ENCODE assay signal across 8 cellular contexts in genomic region chr6:52416629-52417151, GRCh38. TPM values are rescaled to one million over a fixed set of nuclear protein-coding genes. Genes with fewer than 3 reads are reported as not detected.
A peak's percentile ranks its signal among the peaks of the same experiment; 100 is the strongest.
DNase-seq lines count a peak whose midpoint lies in the region; ATAC-seq and TF ChIP-seq lines count a peak whose summit lies in the region.

No MANE protein-coding gene starts in this region.

- H3K27me3 Mint-ChIP-seq in CD8-positive, alpha-beta memory T cell: peaks cover 0 to 3% of the 10 kb centered on the region in 2 donors
- H3K27me3 Mint-ChIP-seq in activated CD8-positive, alpha-beta T cell treated with anti-CD3 and anti-CD28 coated beads, Interleukin-2, amount 10 ng/mL, durations not matched to agents 7 days and 5 days (ENCODE audit: low read depth): no peaks in the 10 kb centered on the region
- peaks cover 16% of the 10 kb centered on the region for H3K27me3 Mint-ChIP-seq in activated CD4-positive, alpha-beta memory T cell treated with anti-CD3 and anti-CD28 coated beads, Interleukin-2, amount 10 ng/mL, durations not matched to agents 7 days and 5 days

- ATAC-seq in activated CD8-positive, alpha-beta T cell treated with anti-CD3 and anti-CD28 coated beads, Interleukin-2, amount 10 ng/mL, durations not matched to agents 7 days and 5 days: no peak
- ATAC-seq in left ventricle myocardium superior: peak; percentile 40
- ATAC-seq in gastrocnemius medialis: peak; percentile 23 to 31

- WGBS in GM23248 (ENCODE audit: low coverage in 1 of 2, low lambda C conversion rate in 2 of 2, missing lambda C conversion rate in 2 of 2), 2 experiments: 0% methylated on average over 1 of the region's 1 CpG

- H3K4me3 ChIP-seq in CD8-positive, alpha-beta memory T cell (ENCODE audit: low read length): no peak overlapping the region
- H3K4me3 ChIP-seq in GM23248 (no peak overlapping the region), gastrocnemius medialis (no peak overlapping the region)

- H3K9me3 Mint-ChIP-seq in CD8-positive, alpha-beta memory T cell: no peaks in the 10 kb centered on the region
- H3K9me3 Mint-ChIP-seq in activated CD8-positive, alpha-beta T cell treated with anti-CD3 and anti-CD28 coated beads, Interleukin-2, amount 10 ng/mL, durations not matched to agents 7 days and 5 days (ENCODE audit: insufficient read depth): no peaks in the 10 kb centered on the region
- no peaks in the 10 kb centered on the region for H3K9me3 Mint-ChIP-seq in activated CD4-positive, alpha-beta memory T cell treated with anti-CD3 and anti-CD28 coated beads, Interleukin-2, amount 10 ng/mL, durations not matched to agents 7 days and 5 days

- peaks cover 54% of the 10 kb centered on the region for H3F3A ChIP-seq in GM23248 (ENCODE audit: insufficient read depth)

- peak; percentile 81 to 90 (median 83) for TF ChIP-seq CTCF in gastrocnemius medialis (IDR thresholded peaks at IDR 0.05 in 4 of 5, conservative IDR thresholded peaks at IDR 0.05 in 1 of 5)

- peaks cover 14 to 27% (median 22%) of the 10 kb centered on the region in 3 donors for H3K4me1 Mint-ChIP-seq in CD8-positive, alpha-beta memory T cell
- H3K4me1 Mint-ChIP-seq in activated CD8-positive, alpha-beta T cell treated with anti-CD3 and anti-CD28 coated beads, Interleukin-2, amount 10 ng/mL, durations not matched to agents 7 days and 5 days (ENCODE audit: low read depth): peaks cover 30% of the 10 kb centered on the region
- H3K4me1 Mint-ChIP-seq in activated CD4-positive, alpha-beta memory T cell treated with anti-CD3 and anti-CD28 coated beads, Interleukin-2, amount 10 ng/mL, durations not matched to agents 7 days and 5 days: peaks cover 23% of the 10 kb centered on the region

- H3K9me2 ChIP-seq in GM23248 (ENCODE audit: insufficient read depth): no peaks in the 10 kb centered on the region

- in situ Hi-C loops in GM23248 (cut with MboI): loop anchor here (10.0 kb wide), 1 partner anchor 178 kb away; no protein-coding TSS in a partner anchor
- in situ Hi-C loops in gastrocnemius medialis (cut with MboI; ENCODE audit: low sequenced_read_pairs in 4 of 4): loop anchor here (5.0 to 25.0 kb wide), 7 partner anchors 78 to 571 kb away; partner anchors contain the start of genes GSTA4 (in 2 of the 4) and MCM3 (in 1 of the 4)

- peak in 4 of 5 donors; percentile 16 to 71 (median 62) for DNase-seq in CD8-positive, alpha-beta memory T cell
- DNase-seq in GM23248 (peak; percentile 80), NCI-H2227 treated with DMSO at 0.1 percent for 48 hours (lab: John Stamatoyannopoulos, UW) (peak; percentile 5), left ventricle myocardium superior (no peak), gastrocnemius medialis (no peak), islet precursor cell (no peak)
- DNase-seq in activated CD8-positive, alpha-beta T cell treated with anti-CD3 and anti-CD28 coated beads, Interleukin-2, amount 10 ng/mL, durations not matched to agents 7 days and 5 days: peak; percentile 69
- no peak for DNase-seq in activated CD4-positive, alpha-beta memory T cell treated with anti-CD3 and anti-CD28 coated beads, Interleukin-2, amount 10 ng/mL, durations not matched to agents 7 days and 5 days

- H3K27me3 ChIP-seq in CD8-positive, alpha-beta memory T cell (ENCODE audit: insufficient read depth, low read length, poor library complexity, severe bottlenecking): no peaks in the 10 kb centered on the region
- H3K27me3 ChIP-seq in GM23248 (replicated peaks; ENCODE audit: insufficient read depth) (no peaks in the 10 kb centered on the region), gastrocnemius medialis (no peaks in the 10 kb centered on the region)

- TF ChIP-seq POLR2A in gastrocnemius medialis (IDR thresholded peaks at IDR 0.05): no peak

- H2AFZ ChIP-seq in GM23248: no peak overlapping the region

- H3K4me2 ChIP-seq in GM23248 (ENCODE audit: unreplicated experiment): peak overlapping the region; percentile 36

- H3K36me3 ChIP-seq in CD8-positive, alpha-beta memory T cell (ENCODE audit: insufficient read depth, low read length): no peaks in the 10 kb centered on the region
- H3K36me3 ChIP-seq in GM23248 (ENCODE audit: low read depth) (no peaks in the 10 kb centered on the region), gastrocnemius medialis (no peaks in the 10 kb centered on the region)

- H3K4me3 Mint-ChIP-seq in CD8-positive, alpha-beta memory T cell: peak overlapping the region in 2 of 7 donors; percentile 41 to 79
- H3K4me3 Mint-ChIP-seq in activated CD8-positive, alpha-beta T cell treated with anti-CD3 and anti-CD28 coated beads, Interleukin-2, amount 10 ng/mL, durations not matched to agents 7 days and 5 days: no peak overlapping the region
- H3K4me3 Mint-ChIP-seq in activated CD4-positive, alpha-beta memory T cell treated with anti-CD3 and anti-CD28 coated beads, Interleukin-2, amount 10 ng/mL, durations not matched to agents 7 days and 5 days: no peak overlapping the region

- POLR2A ChIA-PET in CD8-positive, alpha-beta memory T cell (lab: Charles Lee): no interaction called here
- POLR2A ChIA-PET in activated CD8-positive, alpha-beta T cell treated with anti-CD3 and anti-CD28 coated beads, Interleukin-2, amount 10 ng/mL, durations not matched to agents 7 days and 5 days (lab: Charles Lee): interaction anchor here (0.6 to 2.0 kb wide), 2 partner anchors 198 to 247 kb away, joined by 3 to 5 read pairs; no protein-coding TSS in a partner anchor
- POLR2A ChIA-PET in activated CD4-positive, alpha-beta memory T cell treated with anti-CD3 and anti-CD28 coated beads, Interleukin-2, amount 10 ng/mL, durations not matched to agents 7 days and 5 days (lab: Charles Lee): no interaction called here

- CTCF ChIA-PET in CD8-positive, alpha-beta memory T cell (lab: Charles Lee): interaction anchor here (0.6 to 5.7 kb wide), 12 partner anchors 8 to 248 kb away, joined by 3 to 40 read pairs (median 5); partner anchors contain the start of genes MCM3 and TRAM2
- CTCF ChIA-PET in activated CD8-positive, alpha-beta T cell treated with anti-CD3 and anti-CD28 coated beads, Interleukin-2, amount 10 ng/mL, durations not matched to agents 7 days and 5 days (lab: Charles Lee): interaction anchor here (0.6 to 11.2 kb wide), 21 partner anchors 9 to 256 kb away, joined by 3 to 96 read pairs (median 5); partner anchors contain the start of genes MCM3 and TRAM2
- CTCF ChIA-PET in activated CD4-positive, alpha-beta memory T cell treated with anti-CD3 and anti-CD28 coated beads, Interleukin-2, amount 10 ng/mL, durations not matched to agents 7 days and 5 days (lab: Charles Lee): interaction anchor here (1.0 to 5.0 kb wide), 11 partner anchors 9 to 248 kb away, joined by 3 to 44 read pairs (median 8); partner anchors contain the start of genes MCM3 and PAQR8

- no peaks in the 10 kb centered on the region for H4K20me1 ChIP-seq in GM23248 (ENCODE audit: insufficient read depth)

- H3K27ac Mint-ChIP-seq in CD8-positive, alpha-beta memory T cell: peak overlapping the region in 3 of 8 donors; percentile 21 to 44 (median 40)
- H3K27ac Mint-ChIP-seq in activated CD8-positive, alpha-beta T cell treated with anti-CD3 and anti-CD28 coated beads, Interleukin-2, amount 10 ng/mL, durations not matched to agents 7 days and 5 days: no peak overlapping the region
- no peak overlapping the region for H3K27ac Mint-ChIP-seq in activated CD4-positive, alpha-beta memory T cell treated with anti-CD3 and anti-CD28 coated beads, Interleukin-2, amount 10 ng/mL, durations not matched to agents 7 days and 5 days

- H3K9me3 ChIP-seq in CD8-positive, alpha-beta memory T cell (ENCODE audit: low read length): no peaks in the 10 kb centered on the region
- H3K9me3 ChIP-seq in GM23248 (ENCODE audit: low read depth): no peaks in the 10 kb centered on the region
- H3K9me3 ChIP-seq in gastrocnemius medialis: no peaks in the 10 kb centered on the region

- H3K9ac ChIP-seq in GM23248: peak overlapping the region; percentile 72

- peaks cover 24% of the 10 kb centered on the region for H3K4me1 ChIP-seq in CD8-positive, alpha-beta memory T cell (ENCODE audit: insufficient read depth, low read length)
- H3K4me1 ChIP-seq in GM23248 (ENCODE audit: insufficient read depth): peaks cover 50% of the 10 kb centered on the region
- peaks cover 9 to 13% of the 10 kb centered on the region in 2 donors for H3K4me1 ChIP-seq in gastrocnemius medialis

- peaks cover 21% of the 10 kb centered on the region for H3K79me2 ChIP-seq in GM23248 (ENCODE audit: insufficient read depth)

- intact Hi-C loops in left ventricle myocardium superior (cut with micrococcal nuclease) (loop anchor here (2.0 to 5.0 kb wide), 3 partner anchors 86 to 246 kb away; no protein-coding TSS in a partner anchor), gastrocnemius medialis (cut with DNase I; ENCODE audit: low total_unique reads) (loop anchor here (1.0 kb wide), 3 partner anchors 83 to 247 kb away; no protein-coding TSS in a partner anchor)

- no peak overlapping the region for H3K27ac ChIP-seq in CD8-positive, alpha-beta memory T cell (ENCODE audit: low read depth, low read length)
- H3K27ac ChIP-seq in GM23248 (peak overlapping the region; percentile 95), gastrocnemius medialis (no peak overlapping the region)

- no peaks in the 10 kb centered on the region for H3K36me3 Mint-ChIP-seq in CD8-positive, alpha-beta memory T cell
- no peaks in the 10 kb centered on the region for H3K36me3 Mint-ChIP-seq in activated CD8-positive, alpha-beta T cell treated with anti-CD3 and anti-CD28 coated beads, Interleukin-2, amount 10 ng/mL, durations not matched to agents 7 days and 5 days (ENCODE audit: low read depth)
- H3K36me3 Mint-ChIP-seq in activated CD4-positive, alpha-beta memory T cell treated with anti-CD3 and anti-CD28 coated beads, Interleukin-2, amount 10 ng/mL, durations not matched to agents 7 days and 5 days (ENCODE audit: low read depth): no peaks in the 10 kb centered on the region

RNA-seq across cellular contexts. Expression of gene EFHC1, which starts 3.5 kb away (rescaled TPM):
- 1 to 10 TPM; 2.6 to 5.1 TPM for total RNA-seq in CD8-positive, alpha-beta memory T cell
- polyA plus RNA-seq in CD8-positive, alpha-beta memory T cell: 1.9 TPM
- 21.6 and 36.1 TPM in 2 replicates for total RNA-seq in GM23248 (2014; rRNA removed; shearing (Covaris generic))
- 25.0 and 29.7 TPM in 2 replicates for polyA plus RNA-seq in GM23248 (2016; fragmentation: Nextera tagmentation; extraction: Ambion mirVana)
- 1 to 10 TPM; 1.4 to 2.5 TPM for total RNA-seq in activated CD8-positive, alpha-beta T cell treated with anti-CD3 and anti-CD28 coated beads, Interleukin-2, amount 10 ng/mL, durations not matched to agents 7 days and 5 days
- total RNA-seq in left ventricle myocardium superior (6.2 TPM), gastrocnemius medialis (1 to 10 TPM in 3 of 4 donors, under 1 TPM in 1; 0.46 to 9.3 (median 1.5) TPM)
- 1 to 10 TPM; 1.6 to 3.4 TPM for total RNA-seq in activated CD4-positive, alpha-beta memory T cell treated with anti-CD3 and anti-CD28 coated beads, Interleukin-2, amount 10 ng/mL, durations not matched to agents 7 days and 5 days

RNA-seq across cellular contexts. Expression of gene PAQR8, which starts 54.7 kb away (rescaled TPM):
- 10 to 100 TPM; 10.2 to 11.7 TPM for total RNA-seq in CD8-positive, alpha-beta memory T cell
- 17.9 TPM for polyA plus RNA-seq in CD8-positive, alpha-beta memory T cell
- total RNA-seq in GM23248 (2014; rRNA removed; shearing (Covaris generic)): 1.5 and 3.4 TPM in 2 replicates
- polyA plus RNA-seq in GM23248 (2016; fragmentation: Nextera tagmentation; extraction: Ambion mirVana): 1.8 and 2.5 TPM in 2 replicates
- 10 to 100 TPM; 23.0 to 25.7 TPM for total RNA-seq in activated CD8-positive, alpha-beta T cell treated with anti-CD3 and anti-CD28 coated beads, Interleukin-2, amount 10 ng/mL, durations not matched to agents 7 days and 5 days
- total RNA-seq in left ventricle myocardium superior (1.8 TPM), gastrocnemius medialis (1 to 10 TPM in 1 of 4 donors, under 1 TPM in 3; 0.39 to 1.1 (median 0.72) TPM)
- 10 to 100 TPM; 12.8 to 14.1 TPM for total RNA-seq in activated CD4-positive, alpha-beta memory T cell treated with anti-CD3 and anti-CD28 coated beads, Interleukin-2, amount 10 ng/mL, durations not matched to agents 7 days and 5 days

Comparison
In these comparisons a context has a peak if more than half of its experiments do, and no peak if none do; other contexts are left out.
1. DNase-seq: peak in CD8-positive, alpha-beta memory T cell (4 of 5), GM23248 (single experiment), NCI-H2227 treated with DMSO at 0.1 percent for 48 hours (single experiment) and activated CD8-positive, alpha-beta T cell treated with anti-CD3 and anti-CD28 coated beads, Interleukin-2, amount 10 ng/mL, durations not matched to agents 7 days and 5 days (single experiment); none in left ventricle myocardium superior (single experiment), gastrocnemius medialis (0 of 2), islet precursor cell (single experiment) and activated CD4-positive, alpha-beta memory T cell treated with anti-CD3 and anti-CD28 coated beads, Interleukin-2, amount 10 ng/mL, durations not matched to agents 7 days and 5 days (single experiment).